Comparison of ENCODE assay signal across 19 cellular contexts in the genomic region with DNA sequence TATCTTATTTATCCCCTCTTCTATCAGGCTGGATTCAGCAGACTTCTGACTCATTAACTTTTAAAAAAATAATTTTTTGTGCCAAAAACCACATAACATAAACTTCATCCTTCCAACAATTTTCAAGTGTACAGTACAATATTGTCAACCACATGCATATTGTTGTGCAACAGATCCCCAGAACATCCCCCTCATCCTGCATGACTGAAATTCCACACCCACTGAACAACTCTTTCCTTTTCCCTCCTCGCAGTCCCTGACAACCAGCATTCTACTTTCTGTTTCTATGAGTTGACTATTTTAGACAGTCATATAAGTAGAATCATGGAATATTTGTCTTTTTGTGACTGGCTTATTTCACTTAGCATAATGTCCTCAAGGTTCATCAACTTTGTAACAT. TPM values are rescaled to one million over a fixed set of nuclear protein-coding genes. Genes with fewer than 3 reads are reported as not detected.
A peak's percentile ranks its signal among the peaks of the same experiment; 100 is the strongest.
DNase-seq lines count a peak whose midpoint lies in the region; ATAC-seq and TF ChIP-seq lines count a peak whose summit lies in the region.
"Had no signal": no experiment of that assay in that cellular context is flagged by ENCODE, and none has a peak within 500 bp of the region (broad histone marks: within the 10 kb centered on the region; RNA-seq: fewer than 3 reads in every experiment).

No MANE protein-coding gene starts in this region.

- TF ChIP-seq CTCF in AG10803 (conservative IDR thresholded peaks at IDR 0.05; ENCODE audit: low read length) (no peak), brain microvascular endothelial cell (IDR thresholded peaks at IDR 0.05; ENCODE audit: low read depth, low read length, missing control alignments) (no peak), tibial nerve (IDR thresholded peaks at IDR 0.05) (no peak), upper lobe of left lung (IDR thresholded peaks at IDR 0.05) (no peak)

- TF ChIP-seq EP300 in tibial nerve (IDR thresholded peaks at IDR 0.05) (peak in 1 of 2 donors; percentile 44), upper lobe of left lung (IDR thresholded peaks at IDR 0.05) (no peak)

- peaks cover 0 to 8% (median 3%) of the 10 kb centered on the region in 4 donors for H3K9me3 ChIP-seq in tibial nerve
- peaks cover 0 to 16% (median 2%) of the 10 kb centered on the region in 4 donors for H3K9me3 ChIP-seq in upper lobe of left lung

- H3K4me3 ChIP-seq in AG10803 (ENCODE audit: low read length) (no peak overlapping the region), brain microvascular endothelial cell (ENCODE audit: low read depth, low read length) (no peak overlapping the region), tibial nerve (no peak overlapping the region), upper lobe of left lung (no peak overlapping the region)
- H3K4me3 ChIP-seq: GM23338 had no signal

- in situ Hi-C loops in brain microvascular endothelial cell (cut with HindIII; ENCODE audit: low pct_ligation_motif_present, low sequenced_read_pairs): no loop called here

- no peaks in the 10 kb centered on the region for H3K36me3 ChIP-seq in brain microvascular endothelial cell (replicated peaks)
- H3K36me3 ChIP-seq in tibial nerve: no peaks in the 10 kb centered on the region
- H3K36me3 ChIP-seq in upper lobe of left lung: no peaks in the 10 kb centered on the region

- peaks cover 0 to 7% (median 0%) of the 10 kb centered on the region in 4 donors for H3K4me1 ChIP-seq in tibial nerve
- H3K4me1 ChIP-seq in upper lobe of left lung: peaks cover 0 to 11% (median 2%) of the 10 kb centered on the region in 4 donors

- no peak overlapping the region for H3K27ac ChIP-seq in brain microvascular endothelial cell
- H3K27ac ChIP-seq in tibial nerve: peak overlapping the region in 1 of 4 donors; percentile 44
- H3K27ac ChIP-seq in upper lobe of left lung: no peak overlapping the region
- H3K27ac ChIP-seq: C4-2B, KMS-11 had no signal

- ATAC-seq in upper lobe of left lung (ENCODE audit: low FRiP score in 2 of 2): no peak
- ATAC-seq: GM23338; naive thymus-derived CD4-positive, alpha-beta T cell; stimulated activated memory B cell treated with anti-CD40 and anti-IgM and Interleukin-4, amounts not matched to agents 10 μg/mL and 1 μg/mL and 100 μg/mL, for 72 hours had no signal

- TF ChIP-seq POLR2A in tibial nerve (IDR thresholded peaks at IDR 0.05) (no peak), upper lobe of left lung (IDR thresholded peaks at IDR 0.05) (no peak)

- 0 to 26% methylated on average over 1 of the region's 1 CpG for WGBS in tibial nerve, 2 donors
- WGBS in upper lobe of left lung, 2 donors: 8 to 55% methylated on average over 1 of the region's 1 CpG

- H3K27me3 ChIP-seq in brain microvascular endothelial cell (replicated peaks) (no peaks in the 10 kb centered on the region), tibial nerve (peaks cover 0 to 1% of the 10 kb centered on the region in 2 donors), upper lobe of left lung (no peaks in the 10 kb centered on the region)

- DNase-seq in AG10803 (ENCODE audit: low read depth) (peak; percentile 85), HT1080 (ENCODE audit: low read depth) (peak; percentile 44), brain microvascular endothelial cell (peak; percentile 63), kidney glomerular epithelial cell (lab: John Stamatoyannopoulos, UW) (peak; percentile 31), tibial nerve (ENCODE audit: low spot score in 2 of 2) (no peak), upper lobe of left lung (no peak)
- no peak for DNase-seq in activated CD8-positive, alpha-beta memory T cell treated with anti-CD3 and anti-CD28 coated beads, Interleukin-2, amount 50 U/mL, for 4 hours
- DNase-seq in activated CD4-positive, alpha-beta T cell treated with anti-CD3 and anti-CD28 coated beads for 1 hour: no peak
- DNase-seq: activated naive CD4-positive, alpha-beta T cell treated with anti-CD3 and anti-CD28 coated beads, Interleukin-2, amount 10 ng/mL, durations not matched to agents 7 days and 5 days; GF-D8; naive thymus-derived CD4-positive, alpha-beta T cell; NCI-H1930; Right ventricle myocardium superior; stimulated activated CD4-positive, alpha-beta T cell treated with anti-CD3 and anti-CD28 coated beads, Interleukin-4, amount 100 ng/mL, for 24 hours had no signal

RNA-seq across cellular contexts. Expression of gene MID2, which starts 2.2 kb away (rescaled TPM):
- 5.9 and 9.1 TPM in 2 replicates for total RNA-seq in HT1080 (2014; rRNA removed; shearing (Covaris generic))
- polyA plus RNA-seq in HT1080 (2015; cell fraction: cytosol; rRNA removed): 3.0 and 4.7 TPM in 2 replicates
- polyA plus RNA-seq in HT1080 (2015; cell fraction: nucleus; rRNA removed): 6.3 and 8.2 TPM in 2 replicates
- total RNA-seq in tibial nerve: 10 to 100 TPM; 17.1 to 31.0 (median 20.0) TPM
- 10 to 100 TPM; 12.7 to 21.2 (median 17.1) TPM for total RNA-seq in upper lobe of left lung

RNA-seq across cellular contexts. Expression of gene NCBP2L, which starts 45.9 kb away (rescaled TPM):
- total RNA-seq in HT1080 (2014; rRNA removed; shearing (Covaris generic)): not detected in 2 replicates
- not detected in 2 replicates for polyA plus RNA-seq in HT1080 (2015; cell fraction: cytosol; rRNA removed)
- polyA plus RNA-seq in HT1080 (2015; cell fraction: nucleus; rRNA removed): not detected in 2 replicates
- total RNA-seq in tibial nerve (not detected), upper lobe of left lung (1 to 10 TPM in 1 of 6 donors, under 1 TPM in 2, not detected in 3; 0.13 to 2.0 (median 0.33) TPM)
- total RNA-seq: frontal cortex; GM23338; naive thymus-derived CD4-positive, alpha-beta T cell; Right ventricle myocardium superior had no signal
- polyA plus RNA-seq: GM23338 had no signal

RNA-seq across cellular contexts. Expression of gene TSC22D3, which starts 47.9 kb away (rescaled TPM):
- total RNA-seq in HT1080 (2014; rRNA removed; shearing (Covaris generic)): 5.4 and 8.8 TPM in 2 replicates
- 12.3 and 12.4 TPM in 2 replicates for polyA plus RNA-seq in HT1080 (2015; cell fraction: cytosol; rRNA removed)
- polyA plus RNA-seq in HT1080 (2015; cell fraction: nucleus; rRNA removed): 24.7 and 28.4 TPM in 2 replicates
- total RNA-seq in tibial nerve (1,000 to 10,000 TPM; 1,744 to 2,802 (median 2,261) TPM), upper lobe of left lung (1,000 to 10,000 TPM in 1 of 6 donors, 100 to 1,000 TPM in 5; 309 to 1,061 (median 406) TPM)

Comparison
In these comparisons a context has a peak if more than half of its experiments do, and no peak if none do; other contexts are left out.
1. DNase-seq: peak in AG10803 (single experiment), HT1080 (single experiment), brain microvascular endothelial cell (single experiment) and kidney glomerular epithelial cell (single experiment); none in activated CD8-positive, alpha-beta memory T cell treated with anti-CD3 and anti-CD28 coated beads, Interleukin-2, amount 50 U/mL, for 4 hours (single experiment), tibial nerve (0 of 2), upper lobe of left lung (0 of 2) and activated CD4-positive, alpha-beta T cell treated with anti-CD3 and anti-CD28 coated beads for 1 hour (single experiment).
2. RNA of gene TSC22D3, which starts 47.9 kb away (total RNA-seq): 1,744 to 2,802 TPM in tibial nerve and 309 to 1,061 TPM in upper lobe of left lung; 5.4 to 8.8 TPM in HT1080; every median in the first group is over 10 times any median in the second.